In the genomic region with DNA sequence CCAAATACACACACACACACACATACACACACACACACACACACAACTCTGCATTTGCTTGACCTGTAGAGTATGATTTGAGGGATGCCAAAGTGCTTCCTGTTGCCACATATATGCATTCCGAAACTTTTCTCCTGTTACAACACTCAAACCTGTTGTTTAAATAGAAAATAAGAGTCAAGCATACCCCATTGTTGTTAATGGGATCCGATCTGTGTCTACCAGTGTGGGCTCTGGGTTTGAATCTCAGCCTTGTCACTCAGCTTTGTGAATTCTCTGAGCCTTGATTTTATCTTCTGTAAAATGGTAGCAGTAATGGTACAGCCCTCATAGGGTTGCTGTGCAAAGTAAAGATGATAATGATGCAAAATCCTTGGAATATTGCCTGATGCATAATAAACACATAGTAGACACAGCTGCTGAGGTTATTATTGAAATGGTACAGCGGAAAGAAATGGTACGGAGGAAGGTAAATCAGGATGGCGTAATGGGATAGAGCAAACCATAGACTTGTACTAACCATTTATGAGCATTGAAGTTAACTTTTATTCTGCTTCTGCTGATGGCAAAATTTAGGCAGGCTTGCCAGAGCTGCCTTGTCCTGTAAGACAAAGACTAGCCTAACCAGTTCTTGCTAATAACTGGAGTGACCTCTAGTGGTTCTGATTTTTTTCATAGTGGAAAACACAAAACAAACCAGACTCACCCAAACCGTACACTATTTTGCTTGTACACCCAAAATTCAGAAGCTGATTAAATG, we compare ENCODE assay signal across 9 cellular contexts.
A peak's percentile ranks its signal among the peaks of the same experiment; 100 is the strongest.
DNase-seq lines count a peak whose midpoint lies in the region; ATAC-seq and TF ChIP-seq lines count a peak whose summit lies in the region.
"Had no signal": no experiment of that assay in that cellular context is flagged by ENCODE, and none has a peak within 500 bp of the region (broad histone marks: within the 10 kb centered on the region; RNA-seq: fewer than 3 reads in every experiment).

No MANE protein-coding gene starts in this region.

- intact Hi-C loops in colonic mucosa (cut with DNase I) = loop anchor here (5.0 to 10.0 kb wide), 4 partner anchors 108 to 1016 kb away; no protein-coding TSS in a partner anchor

- DNase-seq in NCI-H446 treated with DMSO at 0.1 percent for 48 hours (lab: John Stamatoyannopoulos, UW) = peak; percentile 22
- no peak for DNase-seq in colonic mucosa
- peak; percentile 21 for DNase-seq in midbrain (lab: John Stamatoyannopoulos, UW)
- DNase-seq in immature natural killer cell = no peak
- DNase-seq: activated B cell treated with CpG ODN at 0.5 μM for 24 hours had no signal

- no peaks in the 10 kb centered on the region for H3K9me3 Mint-ChIP-seq in immature natural killer cell
- H3K9me3 Mint-ChIP-seq: activated B cell treated with CpG ODN at 0.5 μM for 24 hours had no signal

- H3K36me3 ChIP-seq in colonic mucosa = no peaks in the 10 kb centered on the region

- H3K9me3 ChIP-seq in colonic mucosa = no peaks in the 10 kb centered on the region

- peaks cover 0 to 3% (median 0%) of the 10 kb centered on the region in 3 donors for H3K27me3 Mint-ChIP-seq in immature natural killer cell (ENCODE audit: low read depth in 3 of 3)

- H3K27ac Mint-ChIP-seq in immature natural killer cell = no peak overlapping the region
- H3K27ac Mint-ChIP-seq: activated B cell treated with CpG ODN at 0.5 μM for 24 hours had no signal

- H3K4me1 Mint-ChIP-seq in immature natural killer cell = no peaks in the 10 kb centered on the region

- H3K4me3 ChIP-seq in GM12875 (ENCODE audit: low read depth, low read length) (no peak overlapping the region), colonic mucosa (no peak overlapping the region)

- no peak overlapping the region for H3K4me3 Mint-ChIP-seq in immature natural killer cell
- H3K4me3 Mint-ChIP-seq: activated B cell treated with CpG ODN at 0.5 μM for 24 hours had no signal

- TF ChIP-seq CTCF in GM12875 (IDR thresholded peaks at IDR 0.05; ENCODE audit: borderline replicate concordance, insufficient read depth, low read depth, low read length) (peak; percentile 37; the same call in 1 of the 2 replicates), colonic mucosa (IDR thresholded peaks at IDR 0.05) (peak; percentile 39)

- no peaks in the 10 kb centered on the region for H3K27me3 ChIP-seq in colonic mucosa

- no peak overlapping the region for H3K9ac ChIP-seq in colonic mucosa (ENCODE audit: low read depth in 2 of 2, low read length in 2 of 2)

- no peaks in the 10 kb centered on the region for H3K4me1 ChIP-seq in colonic mucosa

- H3K27ac ChIP-seq in colonic mucosa = no peak overlapping the region

- H3K36me3 Mint-ChIP-seq in immature natural killer cell = no peaks in the 10 kb centered on the region

- ATAC-seq in HG03097 (IDR thresholded peaks at IDR 0.05; ENCODE audit: low FRiP score, unreplicated experiment) (no peak), HG02759 (IDR thresholded peaks at IDR 0.05; ENCODE audit: unreplicated experiment) (no peak), GM19023 (IDR thresholded peaks at IDR 0.05; ENCODE audit: unreplicated experiment) (no peak)

Comparison
In these comparisons a context has a peak if more than half of its experiments do, and no peak if none do; other contexts are left out.
1. DNase-seq: peak in NCI-H446 treated with DMSO at 0.1 percent for 48 hours (single experiment) and midbrain (single experiment); none in colonic mucosa (single experiment) and immature natural killer cell (0 of 3).